21 cellular contexts compared by ENCODE assay signal in genomic region chr2:223916181-223916900, GRCh38. TPM values are rescaled to one million over a fixed set of nuclear protein-coding genes. Genes with fewer than 3 reads are reported as not detected.
A peak's percentile ranks its signal among the peaks of the same experiment; 100 is the strongest.
DNase-seq lines count a peak whose midpoint lies in the region; ATAC-seq, FAIRE-seq and TF ChIP-seq lines count a peak whose summit lies in the region.
"Had no signal": no experiment of that assay in that cellular context is flagged by ENCODE, and none has a peak within 500 bp of the region (broad histone marks: within the 10 kb centered on the region; RNA-seq: fewer than 3 reads in every experiment).

No MANE protein-coding gene starts in this region.

- no peak overlapping the region for H2AK9ac ChIP-seq in IMR-90 (replicated peaks; ENCODE audit: low read depth, low read length, poor library complexity)

- H3K36me3 ChIP-seq in right lobe of liver (no peaks in the 10 kb centered on the region), HepG2 (replicated peaks in 1 of 2; ENCODE audit: control insufficient read depth in 1 of 2, insufficient read depth in 2 of 2, low read length in 2 of 2) (peaks cover 8 to 22% of the 10 kb centered on the region in 2 experiments; a peak in 4 of 5 replicates), IMR-90 (ENCODE audit: control insufficient read depth, insufficient read depth, low read length) (peaks cover 22% of the 10 kb centered on the region)

- in situ Hi-C loops in HepG2 (cut with HindIII; ENCODE audit: extremely low pct_ligation_motif_present, low pct_unique_long_range_greater_than_20kb) (no loop called here), IMR-90 (cut with MboI; ENCODE audit: low sequenced_read_pairs) (no loop called here)

- dilution Hi-C loops in IMR-90 (cut with HindIII; ENCODE audit: low sequenced_read_pairs, unreplicated experiment), result no loop called here

- no peak overlapping the region; the same call in 1 of the 2 replicates for H2BK20ac ChIP-seq in IMR-90 (ENCODE audit: low read depth, low read length)

- peaks cover 37 to 71% of the 10 kb centered on the region in 2 experiments for H3K79me1 ChIP-seq in IMR-90 (ENCODE audit: low read depth in 1 of 2, low read length in 2 of 2)

- H3K36me3 Mint-ChIP-seq in activated naive CD4-positive, alpha-beta T cell treated with anti-CD3 and anti-CD28 coated beads, Interleukin-2, amount 50 U/mL, for 72 hours, result no peaks in the 10 kb centered on the region

- intact Hi-C loops in right lobe of liver (cut with DNase I) (no loop called here), HepG2 (cut with micrococcal nuclease; ENCODE audit: unreplicated experiment) (no loop called here), IMR-90 (cut with micrococcal nuclease) (no loop called here)

- H2AFZ ChIP-seq in HepG2 (ENCODE audit: low read length), result no peak overlapping the region
- no peak overlapping the region for H2AFZ ChIP-seq in IMR-90 (replicated peaks; ENCODE audit: low read length, poor library complexity)

- H3K9me3 ChIP-seq in right lobe of liver (no peaks in the 10 kb centered on the region), HepG2 (ENCODE audit: low read length) (no peaks in the 10 kb centered on the region), IMR-90 (ENCODE audit: control insufficient read depth, insufficient read depth, low read length) (no peaks in the 10 kb centered on the region)
- H3K9me3 ChIP-seq: HAP-1 had no signal

- H3K4me3 ChIP-seq in right lobe of liver (no peak overlapping the region), HepG2 (replicated peaks in 1 of 3; ENCODE audit: insufficient read depth in 1 of 3, low read depth in 2 of 3, low read length in 3 of 3) (no peak overlapping the region), IMR-90 (ENCODE audit: insufficient read depth, low read depth, low read length) (no peak overlapping the region)
- H3K4me3 ChIP-seq: HAP-1 had no signal

- H4K8ac ChIP-seq in IMR-90 (ENCODE audit: low read depth in 2 of 2, low read length in 2 of 2), result no peak overlapping the region

- no peak overlapping the region for H2BK5ac ChIP-seq in IMR-90 (ENCODE audit: low read depth, low read length, poor library complexity, severe bottlenecking)

- BruUV-seq in HepG2 (replicated peaks; lab: Mats Ljungman, UMichigan) (no TSS peak), IMR-90 (replicated peaks; lab: Mats Ljungman, UMichigan) (no TSS peak)

- TF ChIP-seq RAD21 in HepG2 (CRISPR knock-in tag; IDR thresholded peaks at IDR 0.05) (no peak), IMR-90 (IDR thresholded peaks at IDR 0.05; ENCODE audit: low read length) (no peak)

- H4K20me1 ChIP-seq in HepG2 (ENCODE audit: insufficient read depth, low read length) (0 out of 2 replicates have a peak, but pooled peaks cover 3% of the 10 kb centered on the region), IMR-90 (ENCODE audit: insufficient read depth, low read length) (peaks cover 34% of the 10 kb centered on the region)

- H3K23ac ChIP-seq in IMR-90 (ENCODE audit: low read depth, low read length), result no peak overlapping the region

- TF ChIP-seq EP300 in HepG2 (IDR thresholded peaks at IDR 0.05; ENCODE audit: low read depth in 2 of 2, low read length in 2 of 2), result no peak
- TF ChIP-seq EP300 in HepG2 (CRISPR knock-in tag; IDR thresholded peaks at IDR 0.05; ENCODE audit: borderline replicate concordance), result no peak

- CTCF ChIA-PET in HepG2 (lab: Yijun Ruan, JAX; ENCODE audit: low intra/inter-chr PET ratio, low total read pairs), result no interaction called here
- CTCF ChIA-PET in IMR-90 (lab: Yijun Ruan, JAX), result no interaction called here

- TF ChIP-seq POLR2A in right lobe of liver (IDR thresholded peaks at IDR 0.05) (no peak), HepG2 (IDR thresholded peaks at IDR 0.05; ENCODE audit: insufficient read depth in 1 of 2, low read depth in 2 of 2, low read length in 2 of 2) (no peak), IMR-90 (IDR thresholded peaks at IDR 0.05; ENCODE audit: low read depth, low read length) (no peak)

- H3K9me3 Mint-ChIP-seq in activated naive CD4-positive, alpha-beta T cell treated with anti-CD3 and anti-CD28 coated beads, Interleukin-2, amount 50 U/mL, for 72 hours, result no peaks in the 10 kb centered on the region
- H3K9me3 Mint-ChIP-seq: CD8-positive, alpha-beta T cell; HFFc6 had no signal

- H3K27me3 ChIP-seq in right lobe of liver (no peaks in the 10 kb centered on the region), HepG2 (ENCODE audit: control insufficient read depth in 1 of 2, insufficient read depth in 2 of 2, low read length in 2 of 2) (no peaks in the 10 kb centered on the region), IMR-90 (ENCODE audit: control insufficient read depth, insufficient read depth, low read length) (no peaks in the 10 kb centered on the region)

- H2BK15ac ChIP-seq in IMR-90 (ENCODE audit: low read depth, low read length), result no peak overlapping the region

- POLR2A ChIA-PET in HepG2 (lab: Yijun Ruan, JAX) (interaction anchor here (1.6 kb wide), 1 partner anchor 14 kb away, joined by 4 read pairs; no protein-coding TSS in a partner anchor), IMR-90 (lab: Charles Lee; ENCODE audit: unreplicated experiment) (interaction anchor here (0.6 kb wide), 1 partner anchor 13 kb away, joined by 3 read pairs; no protein-coding TSS in a partner anchor)

- H3K4ac ChIP-seq in IMR-90 (ENCODE audit: low read depth, low read length), result no peak overlapping the region

- H3K79me2 ChIP-seq in HepG2 (ENCODE audit: insufficient read depth, low read length), result peaks cover 34% of the 10 kb centered on the region

- DNase-seq in right lobe of liver, result no peak
- no peak for DNase-seq in HepG2 (ENCODE audit: low spot score)
- peak; percentile 66 for DNase-seq in IMR-90
- peak; percentile 24 for DNase-seq in epidermal melanocyte (ENCODE audit: insufficient read length, low spot score)
- DNase-seq in activated CD4-positive, alpha-beta T cell treated with anti-CD3 and anti-CD28 coated beads for 4 hours, result no peak
- DNase-seq in NCI-H1436 treated with DMSO at 0.1 percent for 48 hours (lab: John Stamatoyannopoulos, UW), result no peak
- no peak for DNase-seq in activated naive CD4-positive, alpha-beta T cell treated with anti-CD3 and anti-CD28 coated beads, Interleukin-2, amount 50 U/mL, for 72 hours (ENCODE audit: low spot score in 2 of 2)
- DNase-seq: ACHN; C1 segment of cervical spinal cord; CD8-positive, alpha-beta T cell; COR-L47; DMS153; DMS79 treated with DMSO at 0.1 percent for 48 hours; EL; HFFc6 had no signal

- no peak overlapping the region for H3K56ac ChIP-seq in IMR-90 (ENCODE audit: extremely low read depth, insufficient read depth, low read length)

- H3K18ac ChIP-seq in IMR-90 (ENCODE audit: low read depth, low read length), result 0 out of 2 replicates have a peak overlapping the region, but pooled peaks have one; percentile 23

- H3K4me2 ChIP-seq in HepG2 (ENCODE audit: low read depth, low read length) (no peak overlapping the region), IMR-90 (ENCODE audit: low read depth, low read length) (no peak overlapping the region)

- peaks cover 20% of the 10 kb centered on the region for H3K9me1 ChIP-seq in IMR-90 (ENCODE audit: insufficient read depth, low read length)

- H2AK5ac ChIP-seq in IMR-90 (ENCODE audit: low read depth, low read length), result no peak overlapping the region

- no peak overlapping the region for H3K9ac ChIP-seq in HepG2 (ENCODE audit: insufficient read depth, low read depth, low read length)
- H3K9ac ChIP-seq in IMR-90 (ENCODE audit: low read depth, low read length), result no peak overlapping the region

- TF ChIP-seq CTCF in right lobe of liver (IDR thresholded peaks at IDR 0.05) (no peak), HepG2 (CRISPR knock-in tag; IDR thresholded peaks at IDR 0.05) (no peak), IMR-90 (conservative IDR thresholded peaks at IDR 0.05; ENCODE audit: low read depth, low read length) (no peak)

- no peak for ATAC-seq in right lobe of liver
- ATAC-seq in HepG2, result no peak
- peak; percentile 67 for ATAC-seq in IMR-90 (ENCODE audit: low read depth)
- ATAC-seq in activated naive CD4-positive, alpha-beta T cell treated with anti-CD3 and anti-CD28 coated beads, Interleukin-2, amount 50 U/mL, for 72 hours, result no peak
- ATAC-seq: CD8-positive, alpha-beta T cell had no signal

- H3K4me1 ChIP-seq in right lobe of liver, result peaks cover 0 to 13% (median 0%) of the 10 kb centered on the region in 4 donors
- H3K4me1 ChIP-seq in HepG2 (ENCODE audit: insufficient read depth, low read length), result peaks cover 14% of the 10 kb centered on the region
- H3K4me1 ChIP-seq in IMR-90 (ENCODE audit: control insufficient read depth, insufficient read depth, low read length), result peaks cover 24% of the 10 kb centered on the region
- H3K4me1 ChIP-seq: HAP-1 had no signal

- H4K5ac ChIP-seq in IMR-90 (ENCODE audit: low read depth, low read length), result peak overlapping the region; percentile 6

- no peak overlapping the region for H2BK120ac ChIP-seq in IMR-90 (ENCODE audit: low read depth, low read length)

- no peak for FAIRE-seq in HepG2 (lab: Jason Lieb, UNC)
- FAIRE-seq: D721Med, G401.6, GM12892, H1 had no signal

- 100% methylated on average over 2 of the region's 6 CpGs for WGBS in right lobe of liver (ENCODE audit: insufficient coverage, low coverage, low lambda C conversion rate, missing lambda C conversion rate)
- 97% methylated on average over 6 of the region's 6 CpGs for WGBS in HepG2 (ENCODE audit: low lambda C conversion rate)
- WGBS in IMR-90 (ENCODE audit: extremely low coverage in 2 of 2, insufficient read length in 1 of 2), 2 experiments, result 100% methylated on average over 1 of the region's 6 CpGs; no CpG with 5 or more reads in 1 of the 2 experiments

- no peak overlapping the region for H3K27ac Mint-ChIP-seq in activated naive CD4-positive, alpha-beta T cell treated with anti-CD3 and anti-CD28 coated beads, Interleukin-2, amount 50 U/mL, for 72 hours
- H3K27ac Mint-ChIP-seq: B cell; CD8-positive, alpha-beta T cell; HFFc6 had no signal

- H4K91ac ChIP-seq in IMR-90 (ENCODE audit: insufficient read depth, low read depth, low read length), result no peak overlapping the region

- H3K27ac ChIP-seq in right lobe of liver, result peak overlapping the region in 2 of 3 donors; percentile 3 to 72
- no peak overlapping the region for H3K27ac ChIP-seq in HepG2 (ENCODE audit: extremely low read length, insufficient read depth, low read length)
- peak overlapping the region; percentile 23; the same call in 1 of the 2 replicates for H3K27ac ChIP-seq in IMR-90 (ENCODE audit: insufficient read depth, low read length)

- H3K14ac ChIP-seq in IMR-90 (replicated peaks; ENCODE audit: low read depth, low read length), result no peak overlapping the region

RNA-seq across cellular contexts. Expression of gene WDFY1, which starts 28.8 kb away (rescaled TPM):
- total RNA-seq in right lobe of liver (10 to 100 TPM; 19.7 to 28.0 (median 21.4) TPM), HepG2 (2016; rRNA removed; fragmentation: Illumina TruSeq; extraction: Trizol) (77.0 and 92.1 TPM in 2 replicates), IMR-90 (2012; rRNA removed) (93.6 and 115 TPM in 2 replicates)
- total RNA-seq in HepG2 (2016; cell fraction: cytosol; rRNA removed; fragmentation: Illumina TruSeq; extraction: Trizol; ENCODE audit: low read depth), result 11.5 and 14.6 TPM in 2 replicates
- 74.9 and 94.6 TPM in 2 replicates for total RNA-seq in HepG2 (2016; cell fraction: insoluble cytoplasmic fraction; rRNA removed; fragmentation: Illumina TruSeq; extraction: Trizol)
- 26.9 and 28.9 TPM in 2 replicates for total RNA-seq in HepG2 (2016; cell fraction: membrane; rRNA removed; fragmentation: Illumina TruSeq; extraction: Trizol)
- total RNA-seq in HepG2 (2016; cell fraction: nucleus; rRNA removed; fragmentation: Illumina TruSeq; extraction: Trizol), result 97.2 and 104 TPM in 2 replicates
- polyA plus RNA-seq in HepG2 (2011; rRNA removed) (77.1 and 78.4 TPM in 2 replicates), IMR-90 (2012; rRNA removed) (29.5 and 35.6 TPM in 2 replicates)
- 40.1 and 47.7 TPM in 2 replicates for polyA plus RNA-seq in HepG2 (2011; cell fraction: cytosol; rRNA removed)
- 98.7 and 128 TPM in 2 replicates for polyA plus RNA-seq in HepG2 (2011; cell fraction: nucleus; rRNA removed)
- 36.5 and 42.3 TPM in 2 replicates for polyA plus RNA-seq in HepG2 (2012)
- 4.0 and 4.3 TPM in 2 replicates for polyA plus RNA-seq in HepG2 (2016; cell fraction: cytosol; fragmentation: Illumina TruSeq; extraction: Trizol; ENCODE audit: low read depth)
- 72.6 and 75.5 TPM in 2 replicates for polyA plus RNA-seq in HepG2 (2016; cell fraction: insoluble cytoplasmic fraction; fragmentation: Illumina TruSeq; extraction: Trizol; ENCODE audit: low read depth)
- 10.6 and 12.5 TPM in 2 replicates for polyA plus RNA-seq in HepG2 (2016; cell fraction: membrane; fragmentation: Illumina TruSeq; extraction: Trizol; ENCODE audit: low read depth)
- 136 and 138 TPM in 2 replicates for polyA plus RNA-seq in HepG2 (2016; cell fraction: nucleus; fragmentation: Illumina TruSeq; extraction: Trizol; ENCODE audit: insufficient read depth, low read depth)
- 55.3 and 443 TPM in 2 replicates for polyA minus RNA-seq in HepG2 (2011; rRNA and poly(A)+ RNA removed; ENCODE audit: low replicate concordance)
- 49.8 and 57.9 TPM in 2 replicates for polyA minus RNA-seq in HepG2 (2011; cell fraction: cytosol; rRNA and poly(A)+ RNA removed)
- 186 and 218 TPM in 2 replicates for polyA minus RNA-seq in HepG2 (2011; cell fraction: nucleus; rRNA and poly(A)+ RNA removed)
- 11.5 and 21.4 TPM in 2 replicates for polyA plus RNA-seq in IMR-90 (2012; cell fraction: cytosol; rRNA removed)
- polyA plus RNA-seq in IMR-90 (2012; cell fraction: nucleus; rRNA removed; ENCODE audit: low replicate concordance), result 77.1 and 110 TPM in 2 replicates
- 10 to 100 TPM; 22.5 to 49.2 TPM for total RNA-seq in activated naive CD4-positive, alpha-beta T cell treated with anti-CD3 and anti-CD28 coated beads, Interleukin-2, amount 50 U/mL, for 72 hours

RNA-seq across cellular contexts. Expression of gene MRPL44, which starts 40.9 kb away (rescaled TPM):
- total RNA-seq in right lobe of liver (10 to 100 TPM; 20.4 to 38.5 (median 23.5) TPM), HepG2 (2016; rRNA removed; fragmentation: Illumina TruSeq; extraction: Trizol) (78.0 and 101 TPM in 2 replicates), IMR-90 (2012; rRNA removed) (20.1 and 30.3 TPM in 2 replicates)
- total RNA-seq in HepG2 (2016; cell fraction: cytosol; rRNA removed; fragmentation: Illumina TruSeq; extraction: Trizol; ENCODE audit: low read depth), result 19.7 and 21.8 TPM in 2 replicates
- 76.1 and 100 TPM in 2 replicates for total RNA-seq in HepG2 (2016; cell fraction: insoluble cytoplasmic fraction; rRNA removed; fragmentation: Illumina TruSeq; extraction: Trizol)
- 38.1 and 39.0 TPM in 2 replicates for total RNA-seq in HepG2 (2016; cell fraction: membrane; rRNA removed; fragmentation: Illumina TruSeq; extraction: Trizol)
- 33.6 TPM in 2 replicates for total RNA-seq in HepG2 (2016; cell fraction: nucleus; rRNA removed; fragmentation: Illumina TruSeq; extraction: Trizol)
- polyA plus RNA-seq in HepG2 (2011; rRNA removed) (31.1 and 38.4 TPM in 2 replicates), IMR-90 (2012; rRNA removed) (13.9 and 18.6 TPM in 2 replicates)
- polyA plus RNA-seq in HepG2 (2011; cell fraction: cytosol; rRNA removed), result 29.5 and 37.2 TPM in 2 replicates
- 7.5 and 10.9 TPM in 2 replicates for polyA plus RNA-seq in HepG2 (2011; cell fraction: nucleus; rRNA removed)
- 31.9 and 35.7 TPM in 2 replicates for polyA plus RNA-seq in HepG2 (2012)
- polyA plus RNA-seq in HepG2 (2016; cell fraction: cytosol; fragmentation: Illumina TruSeq; extraction: Trizol; ENCODE audit: low read depth), result 10.7 and 11.0 TPM in 2 replicates
- 114 TPM in 2 replicates for polyA plus RNA-seq in HepG2 (2016; cell fraction: insoluble cytoplasmic fraction; fragmentation: Illumina TruSeq; extraction: Trizol; ENCODE audit: low read depth)
- 18.8 and 22.2 TPM in 2 replicates for polyA plus RNA-seq in HepG2 (2016; cell fraction: membrane; fragmentation: Illumina TruSeq; extraction: Trizol; ENCODE audit: low read depth)
- 42.6 and 43.1 TPM in 2 replicates for polyA plus RNA-seq in HepG2 (2016; cell fraction: nucleus; fragmentation: Illumina TruSeq; extraction: Trizol; ENCODE audit: insufficient read depth, low read depth)
- 6.2 and 14.6 TPM in 2 replicates for polyA minus RNA-seq in HepG2 (2011; rRNA and poly(A)+ RNA removed; ENCODE audit: low replicate concordance)
- polyA minus RNA-seq in HepG2 (2011; cell fraction: cytosol; rRNA and poly(A)+ RNA removed), result 25.3 and 29.9 TPM in 2 replicates
- polyA minus RNA-seq in HepG2 (2011; cell fraction: nucleus; rRNA and poly(A)+ RNA removed), result 14.3 and 18.9 TPM in 2 replicates
- 6.0 and 8.4 TPM in 2 replicates for polyA plus RNA-seq in IMR-90 (2012; cell fraction: cytosol; rRNA removed)
- polyA plus RNA-seq in IMR-90 (2012; cell fraction: nucleus; rRNA removed; ENCODE audit: low replicate concordance), result 2.0 and 6.5 TPM in 2 replicates
- total RNA-seq in activated naive CD4-positive, alpha-beta T cell treated with anti-CD3 and anti-CD28 coated beads, Interleukin-2, amount 50 U/mL, for 72 hours, result 10 to 100 TPM; 39.5 to 52.2 TPM

Comparison
In these comparisons a context has a peak if more than half of its experiments do, and no peak if none do; other contexts are left out.
1. DNase-seq: peak in IMR-90 (single experiment) and epidermal melanocyte (single experiment); none in right lobe of liver (0 of 3), HepG2 (single experiment), activated CD4-positive, alpha-beta T cell treated with anti-CD3 and anti-CD28 coated beads for 4 hours (0 of 2), NCI-H1436 treated with DMSO at 0.1 percent for 48 hours (single experiment) and activated naive CD4-positive, alpha-beta T cell treated with anti-CD3 and anti-CD28 coated beads, Interleukin-2, amount 50 U/mL, for 72 hours (0 of 2).